ENCODE assay signal across 16 cellular contexts in genomic region chrX:154819771-154820341, GRCh38. TPM values are rescaled to one million over a fixed set of nuclear protein-coding genes. Genes with fewer than 3 reads are reported as not detected.
DNase-seq lines count a peak whose midpoint lies in the region; ATAC-seq lines count a peak whose summit lies in the region.
"Had no signal": no experiment of that assay in that cellular context is flagged by ENCODE, and none has a peak within 500 bp of the region (broad histone marks: within the 10 kb centered on the region; RNA-seq: fewer than 3 reads in every experiment).

No MANE protein-coding gene starts in this region.

- peak overlapping the region; percentile 76 for H3K27ac Mint-ChIP-seq in memory B cell
- H3K27ac Mint-ChIP-seq: dendritic cell treated with granulocyte-macrophage colony-stimulating factor and Interleukin-4, amounts not matched to agents 40 ng/mL and 50 ng/mL, for 4 days; mesothelial cell of epicardium had no signal

- peak; percentile 93 to 96 for DNase-seq in NCI-H526 (lab: John Stamatoyannopoulos, UW)
- DNase-seq in memory B cell (ENCODE audit: low spot score in 2 of 2): peak; percentile 24
- no peak for DNase-seq in G401 (ENCODE audit: low spot score)
- DNase-seq in ecto neural progenitor cell (ENCODE audit: low spot score): no peak
- DNase-seq in NCI-H1092 treated with DMSO at 0.1 percent for 48 hours (lab: John Stamatoyannopoulos, UW): no peak
- DNase-seq: activated naive CD4-positive, alpha-beta T cell treated with anti-CD3 and anti-CD28 coated beads, Interleukin-2, amount 50 U/mL, for 16 hours; AML-193; brain microvascular endothelial cell; SIG-M5; substantia nigra had no signal

- no peaks in the 10 kb centered on the region for H3K36me3 Mint-ChIP-seq in memory B cell
- H3K36me3 Mint-ChIP-seq: mesothelial cell of epicardium had no signal

- no peaks in the 10 kb centered on the region for H3K9me3 Mint-ChIP-seq in memory B cell

- in situ Hi-C loops in G401 (cut with HindIII; ENCODE audit: low sequenced_read_pairs): no loop called here

- no peaks in the 10 kb centered on the region for H3K27me3 Mint-ChIP-seq in memory B cell
- H3K27me3 Mint-ChIP-seq: dendritic cell treated with granulocyte-macrophage colony-stimulating factor and Interleukin-4, amounts not matched to agents 40 ng/mL and 50 ng/mL, for 4 days had no signal

- H3K4me1 Mint-ChIP-seq in memory B cell: peaks cover 9% of the 10 kb centered on the region
- H3K4me1 Mint-ChIP-seq: mesothelial cell of epicardium had no signal

- ATAC-seq in GM18867 (IDR thresholded peaks at IDR 0.05; ENCODE audit: unreplicated experiment) (peak; percentile 85), HG02852 (IDR thresholded peaks at IDR 0.05; ENCODE audit: unreplicated experiment) (peak; percentile 69), memory B cell (ENCODE audit: low read depth) (peak; percentile 99)

- H3K4me3 Mint-ChIP-seq in memory B cell: peak overlapping the region; percentile 74
- H3K4me3 Mint-ChIP-seq: dendritic cell treated with granulocyte-macrophage colony-stimulating factor and Interleukin-4, amounts not matched to agents 40 ng/mL and 50 ng/mL, for 4 days; mesothelial cell of epicardium had no signal

RNA-seq across cellular contexts. Expression of gene MPP1, which starts 14.6 kb away (rescaled TPM):
- 13.0 and 13.4 TPM in 2 replicates for total RNA-seq in G401 (2014; rRNA removed; shearing (Covaris generic))

RNA-seq across cellular contexts. Expression of gene SMIM9, which starts 14.6 kb away (rescaled TPM):
- total RNA-seq in G401 (2014; rRNA removed; shearing (Covaris generic)): not detected in 2 replicates
- total RNA-seq: epithelial cell of proximal tubule, mesothelial cell of epicardium, right atrium auricular region had no signal

RNA-seq across cellular contexts. Expression of gene DKC1, which starts 57.2 kb away (rescaled TPM):
- total RNA-seq in G401 (2014; rRNA removed; shearing (Covaris generic)): 43.6 and 56.7 TPM in 2 replicates

Comparison
In these comparisons a context has a peak if more than half of its experiments do, and no peak if none do; other contexts are left out.
1. DNase-seq: peak in NCI-H526 (2 of 2) and memory B cell (2 of 2); none in G401 (single experiment), ecto neural progenitor cell (single experiment) and NCI-H1092 treated with DMSO at 0.1 percent for 48 hours (single experiment).
2. Peak in every context shown above with its lines, with median percentiles within 50 percentile points of each other: ATAC-seq.